ENCODE assay signal across 13 cellular contexts in the genomic region with DNA sequence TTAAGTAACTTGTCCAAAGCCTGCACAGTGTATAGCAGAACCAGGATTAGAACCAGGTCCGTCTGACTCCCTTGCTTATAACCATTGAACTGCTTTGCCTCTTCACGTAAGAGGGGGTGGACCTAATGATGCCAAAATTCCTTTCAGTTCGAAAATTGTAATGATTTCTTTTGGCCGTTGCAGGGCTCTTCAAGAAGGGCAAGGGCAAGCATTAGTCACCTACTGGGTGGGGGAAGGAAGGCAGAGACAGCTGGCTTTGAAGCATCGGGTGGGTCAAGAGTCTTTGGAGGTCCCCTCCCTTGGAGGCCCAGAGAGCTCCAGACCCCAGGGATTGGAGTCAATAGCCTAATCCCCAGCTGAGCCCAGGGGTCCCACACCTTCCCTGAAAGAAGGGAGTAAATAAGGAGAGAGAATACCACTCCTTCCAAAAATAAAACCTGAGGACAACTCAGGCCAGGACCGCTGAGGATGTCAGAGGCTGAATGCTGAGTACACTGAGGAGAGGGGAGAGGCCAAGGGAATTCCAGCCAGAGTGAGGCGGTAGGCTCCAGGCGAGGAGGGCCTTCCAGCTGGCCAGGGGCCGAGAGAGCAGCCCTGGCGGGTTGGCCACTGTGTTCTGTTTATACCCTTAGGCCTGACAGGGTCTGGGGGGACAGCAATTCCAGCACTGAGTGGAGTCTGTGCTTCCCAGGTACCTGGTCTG. TPM values are rescaled to one million over a fixed set of nuclear protein-coding genes. Genes with fewer than 3 reads are reported as not detected.
A peak's percentile ranks its signal among the peaks of the same experiment; 100 is the strongest.
DNase-seq lines count a peak whose midpoint lies in the region; ATAC-seq and TF ChIP-seq lines count a peak whose summit lies in the region.
"Had no signal": no experiment of that assay in that cellular context is flagged by ENCODE, and none has a peak within 500 bp of the region (broad histone marks: within the 10 kb centered on the region; RNA-seq: fewer than 3 reads in every experiment).

No MANE protein-coding gene starts in this region.

- no peaks in the 10 kb centered on the region for H4K20me1 ChIP-seq in fibroblast of lung (ENCODE audit: control insufficient read depth, extremely low read depth, insufficient read depth, low read length)
- H4K20me1 ChIP-seq in neural progenitor cell (ENCODE audit: low read depth): no peaks in the 10 kb centered on the region

- no peaks in the 10 kb centered on the region for H3K36me3 Mint-ChIP-seq in neural progenitor cell
- no peaks in the 10 kb centered on the region for H3K36me3 Mint-ChIP-seq in activated T-helper 1 cell treated with anti-CD3 and anti-CD28 coated beads, Interleukin-12 subunit alpha, Interleukin-12 subunit beta, Interleukin-2, Interleukin-4 antibody, amounts not matched to agents 30 ng/mL and 10 ng/mL and 1 ng/mL, durations not matched to agents 14 hours and 24 hours and 36 hours (ENCODE audit: low read depth)

- H3K27me3 Mint-ChIP-seq in neural progenitor cell (ENCODE audit: insufficient read depth, low read depth): peaks cover 12% of the 10 kb centered on the region
- peaks cover 19% of the 10 kb centered on the region for H3K27me3 Mint-ChIP-seq in activated T-helper 1 cell treated with anti-CD3 and anti-CD28 coated beads, Interleukin-12 subunit alpha, Interleukin-12 subunit beta, Interleukin-2, Interleukin-4 antibody, amounts not matched to agents 30 ng/mL and 10 ng/mL and 1 ng/mL, durations not matched to agents 14 hours and 24 hours and 36 hours (ENCODE audit: insufficient read depth)

- peak overlapping the region; percentile 19 for H3K4me3 ChIP-seq in ACC112 (ENCODE audit: low read depth, low read length)
- peak overlapping the region in 3 of 4 experiments; percentile 7 to 21 (median 10) for H3K4me3 ChIP-seq in fibroblast of lung (replicated peaks in 1 of 4; ENCODE audit: control extremely low read depth in 1 of 4, insufficient read depth in 1 of 4, low read depth in 3 of 4, low read length in 4 of 4)
- H3K4me3 ChIP-seq in neural progenitor cell: no peak overlapping the region

- ATAC-seq in HG03457 (IDR thresholded peaks at IDR 0.05; ENCODE audit: unreplicated experiment): no peak

- H3K4me3 Mint-ChIP-seq in neural progenitor cell: peak overlapping the region; percentile 35
- H3K4me3 Mint-ChIP-seq in activated T-helper 1 cell treated with anti-CD3 and anti-CD28 coated beads, Interleukin-12 subunit alpha, Interleukin-12 subunit beta, Interleukin-2, Interleukin-4 antibody, amounts not matched to agents 30 ng/mL and 10 ng/mL and 1 ng/mL, durations not matched to agents 14 hours and 24 hours and 36 hours: no peak overlapping the region

- peaks cover 73% of the 10 kb centered on the region for H3K4me1 ChIP-seq in ACC112 (ENCODE audit: control insufficient read depth, insufficient read depth, low read length, unreplicated experiment)
- peaks cover 59% of the 10 kb centered on the region for H3K4me1 ChIP-seq in fibroblast of lung (ENCODE audit: control insufficient read depth, extremely low read depth, insufficient read depth, low read length)
- peaks cover 39% of the 10 kb centered on the region for H3K4me1 ChIP-seq in neural progenitor cell
- H3K4me1 ChIP-seq: BE2C had no signal

- no peaks in the 10 kb centered on the region for H3K9me3 Mint-ChIP-seq in neural progenitor cell
- H3K9me3 Mint-ChIP-seq in activated T-helper 1 cell treated with anti-CD3 and anti-CD28 coated beads, Interleukin-12 subunit alpha, Interleukin-12 subunit beta, Interleukin-2, Interleukin-4 antibody, amounts not matched to agents 30 ng/mL and 10 ng/mL and 1 ng/mL, durations not matched to agents 14 hours and 24 hours and 36 hours: no peaks in the 10 kb centered on the region

- TF ChIP-seq CTCF in fibroblast of lung (conservative IDR thresholded peaks at IDR 0.05 in 1 of 2, IDR thresholded peaks at IDR 0.05 in 1 of 2; ENCODE audit: low read depth in 1 of 2, low read length in 2 of 2) (peak; percentile 2 to 19), neural progenitor cell (IDR thresholded peaks at IDR 0.05) (no peak)

- H3K9ac ChIP-seq in fibroblast of lung (ENCODE audit: insufficient read depth, low read length): peak overlapping the region; percentile 29
- H3K9ac ChIP-seq in neural progenitor cell: no peak overlapping the region

- H3K36me3 ChIP-seq in ACC112 (ENCODE audit: insufficient read depth, low read length) (no peaks in the 10 kb centered on the region), fibroblast of lung (ENCODE audit: control insufficient read depth, insufficient read depth, low read length) (no peaks in the 10 kb centered on the region), neural progenitor cell (no peaks in the 10 kb centered on the region)
- H3K36me3 ChIP-seq: BE2C had no signal

- peaks cover 32% of the 10 kb centered on the region for H3F3A ChIP-seq in neural progenitor cell (ENCODE audit: low read depth)

- H3K4me1 Mint-ChIP-seq in neural progenitor cell: peaks cover 48% of the 10 kb centered on the region
- H3K4me1 Mint-ChIP-seq in activated T-helper 1 cell treated with anti-CD3 and anti-CD28 coated beads, Interleukin-12 subunit alpha, Interleukin-12 subunit beta, Interleukin-2, Interleukin-4 antibody, amounts not matched to agents 30 ng/mL and 10 ng/mL and 1 ng/mL, durations not matched to agents 14 hours and 24 hours and 36 hours (ENCODE audit: low read depth): no peaks in the 10 kb centered on the region

- H3K27ac ChIP-seq in ACC112 (ENCODE audit: low read depth, low read length) (peak overlapping the region; percentile 93), fibroblast of lung (ENCODE audit: insufficient read depth, low read length) (peak overlapping the region; percentile 96), neural progenitor cell (no peak overlapping the region)
- H3K27ac ChIP-seq: VCaP had no signal

- no peaks in the 10 kb centered on the region for H3K27me3 ChIP-seq in ACC112 (ENCODE audit: insufficient read depth, low read length)
- no peaks in the 10 kb centered on the region for H3K27me3 ChIP-seq in fibroblast of lung (ENCODE audit: control insufficient read depth, insufficient read depth, low read length)
- H3K27me3 ChIP-seq in neural progenitor cell: peaks cover 7% of the 10 kb centered on the region
- H3K27me3 ChIP-seq: BE2C had no signal

- intact Hi-C loops in activated T-helper 1 cell treated with anti-CD3 and anti-CD28 coated beads, Interleukin-12 subunit alpha, Interleukin-12 subunit beta, Interleukin-2, Interleukin-4 antibody, amounts not matched to agents 30 ng/mL and 10 ng/mL and 1 ng/mL, durations not matched to agents 14 hours and 24 hours and 36 hours (cut with micrococcal nuclease): no loop called here

- H3K9me3 ChIP-seq in fibroblast of lung (ENCODE audit: control insufficient read depth, insufficient read depth, low read depth, low read length) (no peaks in the 10 kb centered on the region), neural progenitor cell (ENCODE audit: low read depth) (no peaks in the 10 kb centered on the region)
- H3K9me3 ChIP-seq: BE2C had no signal

- DNase-seq in M059J (ENCODE audit: low read depth): peak; percentile 87
- peak; percentile 88 to 91 for DNase-seq in fibroblast of lung (ENCODE audit: low read depth in 2 of 2)
- no peak for DNase-seq in neural progenitor cell (ENCODE audit: low spot score)
- no peak for DNase-seq in stimulated activated CD4-positive, alpha-beta T cell treated with anti-CD3 and anti-CD28 coated beads, Interleukin-15, amount 100 ng/mL, for 24 hours
- DNase-seq in activated T-helper 1 cell treated with anti-CD3 and anti-CD28 coated beads, Interleukin-12 subunit alpha, Interleukin-12 subunit beta, Interleukin-2, Interleukin-4 antibody, amounts not matched to agents 30 ng/mL and 10 ng/mL and 1 ng/mL, durations not matched to agents 14 hours and 24 hours and 36 hours (ENCODE audit: low spot score): no peak
- no peak for DNase-seq in stimulated activated CD8-positive, alpha-beta memory T cell treated with anti-CD3 and anti-CD28 coated beads, Interleukin-4, amount 100 ng/mL, for 48 hours
- DNase-seq: activated gamma-delta T cell, BE2C, NCI-H1092 had no signal

- H3K4me2 ChIP-seq in fibroblast of lung (ENCODE audit: extremely low read depth, insufficient read depth, low read length) (peak overlapping the region; percentile 79), neural progenitor cell (peak overlapping the region; percentile 56)

- H3K27ac Mint-ChIP-seq in neural progenitor cell: no peak overlapping the region
- H3K27ac Mint-ChIP-seq in activated T-helper 1 cell treated with anti-CD3 and anti-CD28 coated beads, Interleukin-12 subunit alpha, Interleukin-12 subunit beta, Interleukin-2, Interleukin-4 antibody, amounts not matched to agents 30 ng/mL and 10 ng/mL and 1 ng/mL, durations not matched to agents 14 hours and 24 hours and 36 hours: no peak overlapping the region

- H2AFZ ChIP-seq in ACC112 (ENCODE audit: low read length, unreplicated experiment) (no peak overlapping the region), fibroblast of lung (ENCODE audit: low read length) (no peak overlapping the region), neural progenitor cell (replicated peaks) (no peak overlapping the region)

- H3K79me2 ChIP-seq in ACC112 (ENCODE audit: control insufficient read depth, insufficient read depth, low read length, unreplicated experiment) (peaks cover 60% of the 10 kb centered on the region), fibroblast of lung (ENCODE audit: control insufficient read depth, insufficient read depth, low read length) (peaks cover 59% of the 10 kb centered on the region), neural progenitor cell (ENCODE audit: low read depth) (no peaks in the 10 kb centered on the region)

RNA-seq across cellular contexts. Expression of a gene that starts 14.1 kb away (rescaled TPM):
- 40.1 and 70.3 TPM in 2 replicates for total RNA-seq in M059J (2014; rRNA removed; shearing (Covaris generic))
- total RNA-seq in fibroblast of lung: 14.4 and 28.4 TPM in 2 replicates
- polyA plus RNA-seq in fibroblast of lung: 18.8 and 31.2 TPM in 2 replicates
- 112 and 132 TPM in 2 replicates for polyA plus RNA-seq in fibroblast of lung (2012)
- polyA minus RNA-seq in fibroblast of lung (ENCODE audit: low replicate concordance): 267 and 318 TPM in 2 replicates
- 0.43 and 1.7 TPM in 2 replicates for total RNA-seq in neural progenitor cell (ENCODE audit: low replicate concordance)
- 0.15 and 0.39 TPM in 2 replicates for total RNA-seq in activated T-helper 1 cell treated with anti-CD3 and anti-CD28 coated beads, Interleukin-12 subunit alpha, Interleukin-12 subunit beta, Interleukin-2, Interleukin-4 antibody, amounts not matched to agents 30 ng/mL and 10 ng/mL and 1 ng/mL, durations not matched to agents 14 hours and 24 hours and 36 hours
- polyA plus RNA-seq: keratinocyte had no signal

RNA-seq across cellular contexts. Expression of a gene that starts 55.7 kb away (rescaled TPM):
- 38.4 and 73.4 TPM in 2 replicates for total RNA-seq in M059J (2014; rRNA removed; shearing (Covaris generic))
- 24.9 and 35.5 TPM in 2 replicates for total RNA-seq in fibroblast of lung
- 16.4 and 26.1 TPM in 2 replicates for polyA plus RNA-seq in fibroblast of lung
- 34.5 and 44.0 TPM in 2 replicates for polyA plus RNA-seq in fibroblast of lung (2012)
- polyA minus RNA-seq in fibroblast of lung (ENCODE audit: low replicate concordance): 71.9 and 76.7 TPM in 2 replicates
- 12.5 and 55.5 TPM in 2 replicates for total RNA-seq in neural progenitor cell (ENCODE audit: low replicate concordance)
- total RNA-seq in activated T-helper 1 cell treated with anti-CD3 and anti-CD28 coated beads, Interleukin-12 subunit alpha, Interleukin-12 subunit beta, Interleukin-2, Interleukin-4 antibody, amounts not matched to agents 30 ng/mL and 10 ng/mL and 1 ng/mL, durations not matched to agents 14 hours and 24 hours and 36 hours: 101 TPM in 2 replicates

Comparison
In these comparisons a context has a peak if more than half of its experiments do, and no peak if none do; other contexts are left out.
1. DNase-seq: peak in M059J (single experiment) and fibroblast of lung (2 of 2); none in neural progenitor cell (single experiment), stimulated activated CD4-positive, alpha-beta T cell treated with anti-CD3 and anti-CD28 coated beads, Interleukin-15, amount 100 ng/mL, for 24 hours (single experiment), activated T-helper 1 cell treated with anti-CD3 and anti-CD28 coated beads, Interleukin-12 subunit alpha, Interleukin-12 subunit beta, Interleukin-2, Interleukin-4 antibody, amounts not matched to agents 30 ng/mL and 10 ng/mL and 1 ng/mL, durations not matched to agents 14 hours and 24 hours and 36 hours (single experiment) and stimulated activated CD8-positive, alpha-beta memory T cell treated with anti-CD3 and anti-CD28 coated beads, Interleukin-4, amount 100 ng/mL, for 48 hours (single experiment).